Comparison of ENCODE assay signal across 12 cellular contexts in the genomic region with DNA sequence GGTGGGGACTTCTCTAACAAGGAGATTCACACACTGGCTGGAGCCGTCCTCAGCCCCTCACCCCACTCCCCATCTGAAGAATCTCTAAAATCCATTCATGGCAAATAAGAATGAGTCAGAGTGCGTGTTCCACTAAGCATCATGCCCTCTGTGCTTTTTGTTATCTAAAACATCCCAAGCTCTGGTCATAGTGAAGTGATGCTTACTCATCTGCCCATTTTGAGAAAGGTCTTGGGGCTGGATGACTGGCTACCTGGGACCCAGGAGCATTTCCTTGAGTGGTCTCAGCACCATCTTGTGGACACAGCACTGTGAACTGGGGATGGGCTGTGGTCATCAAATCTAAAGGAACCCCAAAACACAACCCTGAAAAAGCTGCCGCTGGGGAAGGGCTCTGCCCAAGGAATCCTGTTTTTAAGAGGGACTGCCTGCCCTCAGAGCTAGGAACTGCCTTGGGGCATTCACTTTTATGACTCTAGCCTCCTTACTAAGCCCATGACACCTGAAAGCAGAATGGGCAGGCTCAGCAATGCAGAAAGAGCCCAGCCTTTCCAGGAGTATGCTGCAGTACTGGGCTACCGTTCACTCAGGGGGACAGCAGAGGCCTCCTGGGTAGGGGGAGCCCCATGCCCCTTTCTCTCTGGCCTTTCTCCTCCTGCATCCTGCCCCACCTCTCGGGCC. TPM values are rescaled to one million over a fixed set of nuclear protein-coding genes. Genes with fewer than 3 reads are reported as not detected.
DNase-seq lines count a peak whose midpoint lies in the region; ATAC-seq and TF ChIP-seq lines count a peak whose summit lies in the region.
"Had no signal": no experiment of that assay in that cellular context is flagged by ENCODE, and none has a peak within 500 bp of the region (broad histone marks: within the 10 kb centered on the region; RNA-seq: fewer than 3 reads in every experiment).

No MANE protein-coding gene starts in this region.

- H3K27ac ChIP-seq in heart left ventricle, result peak overlapping the region in 8 of 12 donors; percentile 5 to 73 (median 48)
- peak overlapping the region; percentile 44 to 47 for H3K27ac ChIP-seq in tibial artery

- H3K9me3 Mint-ChIP-seq in activated T-helper 17 cell treated with anti-CD3 and anti-CD28 coated beads, Interleukin-2, amount 50 U/mL, for 72 hours, result no peaks in the 10 kb centered on the region

- in situ Hi-C loops in GM13977 (cut with MboI; ENCODE audit: low pct_unique_long_range_greater_than_20kb, low sequenced_read_pairs, unreplicated experiment), result no loop called here

- H3K36me3 Mint-ChIP-seq in activated T-helper 17 cell treated with anti-CD3 and anti-CD28 coated beads, Interleukin-2, amount 50 U/mL, for 72 hours (ENCODE audit: low read depth), result peaks cover 81% of the 10 kb centered on the region

- H3K4me1 ChIP-seq in heart left ventricle (peaks cover 7 to 96% (median 72%) of the 10 kb centered on the region in 12 donors), tibial artery (peaks cover 10 to 86% (median 36%) of the 10 kb centered on the region in 4 donors)

- peaks cover 52% of the 10 kb centered on the region for H3K4me1 Mint-ChIP-seq in activated T-helper 17 cell treated with anti-CD3 and anti-CD28 coated beads, Interleukin-2, amount 50 U/mL, for 72 hours

- ATAC-seq in heart left ventricle, result peak in 2 of 4 donors; percentile 3 to 8
- ATAC-seq in Right ventricle myocardium superior (ENCODE audit: poor library complexity), result no peak
- peak; percentile 52 for ATAC-seq in activated T-helper 17 cell treated with anti-CD3 and anti-CD28 coated beads, Interleukin-2, amount 50 U/mL, for 72 hours (replicated peaks)
- no peak for ATAC-seq in GM21576 (IDR thresholded peaks at IDR 0.05; ENCODE audit: unreplicated experiment)
- ATAC-seq in omental fat pad (ENCODE audit: low FRiP score), result no peak

- WGBS in heart left ventricle, 4 donors, result 74 to 89% (median 81%) methylated on average over 5 of the region's 5 CpGs

- peak overlapping the region; percentile 59 for H3K27ac Mint-ChIP-seq in activated T-helper 17 cell treated with anti-CD3 and anti-CD28 coated beads, Interleukin-2, amount 50 U/mL, for 72 hours

- H3K27me3 ChIP-seq in heart left ventricle (no peaks in the 10 kb centered on the region), tibial artery (no peaks in the 10 kb centered on the region)

- TF ChIP-seq POLR2A in heart left ventricle (IDR thresholded peaks at IDR 0.05), result no peak

- H3K4me3 Mint-ChIP-seq in activated T-helper 17 cell treated with anti-CD3 and anti-CD28 coated beads, Interleukin-2, amount 50 U/mL, for 72 hours, result no peak overlapping the region

- H3K4me3 ChIP-seq in heart left ventricle, result no peak overlapping the region
- no peak overlapping the region for H3K4me3 ChIP-seq in fibroblast of villous mesenchyme (ENCODE audit: low read depth, low read length)
- H3K4me3 ChIP-seq in tibial artery, result no peak overlapping the region

- TF ChIP-seq CTCF in heart left ventricle (IDR thresholded peaks at IDR 0.05) (no peak), fibroblast of villous mesenchyme (IDR thresholded peaks at IDR 0.05; ENCODE audit: insufficient read depth, low read depth, low read length) (no peak), tibial artery (IDR thresholded peaks at IDR 0.05) (no peak), omental fat pad (IDR thresholded peaks at IDR 0.05) (no peak), GM13977 (IDR thresholded peaks at IDR 0.05; ENCODE audit: extremely low read depth, insufficient read depth, missing control alignments) (no peak)

- no peaks in the 10 kb centered on the region for H3K27me3 Mint-ChIP-seq in activated T-helper 17 cell treated with anti-CD3 and anti-CD28 coated beads, Interleukin-2, amount 50 U/mL, for 72 hours

- intact Hi-C loops in heart left ventricle (cut with DNase I), result no loop called here
- intact Hi-C loops in Right ventricle myocardium superior (cut with DNase I), result no loop called here
- intact Hi-C loops in tibial artery (cut with DNase I; ENCODE audit: low total_unique reads), result no loop called here

- peaks cover 0 to 51% (median 22%) of the 10 kb centered on the region in 9 donors for H3K36me3 ChIP-seq in heart left ventricle
- H3K36me3 ChIP-seq in tibial artery, result peaks cover 0 to 20% (median 8%) of the 10 kb centered on the region in 3 donors

- H3K9me3 ChIP-seq in heart left ventricle (no peaks in the 10 kb centered on the region), tibial artery (no peaks in the 10 kb centered on the region)

- no peak for DNase-seq in heart left ventricle
- DNase-seq in Right ventricle myocardium superior, result no peak
- DNase-seq in fibroblast of villous mesenchyme (ENCODE audit: low read depth), result peak; percentile 83
- DNase-seq in tibial artery, result no peak
- no peak for DNase-seq in omental fat pad (ENCODE audit: low spot score)
- no peak for DNase-seq in GM13977 (ENCODE audit: low spot score)
- DNase-seq: activated gamma-delta T cell treated with Interleukin-2 at 50 U/mL for 16 hours; effector CD4-positive, alpha-beta T cell; NCI-H2081; stimulated activated CD4-positive, alpha-beta T cell treated with anti-CD3 and anti-CD28 coated beads, Interleukin-2, amount 100 ng/mL, for 48 hours had no signal

RNA-seq across cellular contexts. Expression of a gene that starts 53.5 kb away (rescaled TPM):
- 100 to 1,000 TPM in 7 of 9 donors, 10 to 100 TPM in 2; 97.5 to 189 (median 128) TPM for total RNA-seq in heart left ventricle
- polyA plus RNA-seq in heart left ventricle, result 10 to 100 TPM; 15.5 to 88.1 TPM
- total RNA-seq in Right ventricle myocardium superior, result 89.6 TPM
- total RNA-seq in activated T-helper 17 cell treated with anti-CD3 and anti-CD28 coated beads, Interleukin-2, amount 50 U/mL, for 72 hours, result 10 to 100 TPM; 33.3 to 45.6 TPM
- 210 and 326 TPM in 2 replicates for total RNA-seq in fibroblast of villous mesenchyme
- total RNA-seq in omental fat pad, result 100 to 1,000 TPM in 3 of 4 donors, 10 to 100 TPM in 1; 70.1 to 133 (median 108) TPM
